ENCODE assay signal across 24 cellular contexts in the genomic region with DNA sequence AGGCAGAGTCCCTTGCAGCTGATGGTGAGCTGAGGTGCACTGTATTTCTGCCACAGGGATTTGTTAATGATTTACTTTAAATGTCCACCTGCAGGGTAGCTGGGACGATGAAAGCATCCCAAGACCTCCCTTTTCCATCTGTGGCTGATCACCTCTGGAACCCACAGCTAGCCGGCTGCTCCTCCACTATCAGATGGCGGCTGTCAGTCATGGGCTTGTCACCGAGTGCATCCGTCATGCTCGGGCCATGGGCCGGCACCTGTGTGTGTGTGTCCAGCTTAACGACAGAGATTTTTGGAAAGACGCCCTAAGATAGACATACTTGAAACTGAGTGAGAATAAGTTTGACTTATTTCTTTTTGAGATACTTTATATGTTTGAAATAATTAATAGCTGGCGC.
"Had no signal": no experiment of that assay in that cellular context is flagged by ENCODE, and none has a peak within 500 bp of the region (broad histone marks: within the 10 kb centered on the region; RNA-seq: fewer than 3 reads in every experiment).

No MANE protein-coding gene starts in this region.

- H3K27ac ChIP-seq: heart right ventricle, hepatocyte, lower lobe of right lung, neutrophil, parathyroid adenoma, right atrium auricular region, right lobe of liver, stomach, testis, thyroid gland, transverse colon, upper lobe of right lung had no signal

- H3K36me3 ChIP-seq: lower lobe of right lung, right atrium auricular region, right lobe of liver, thyroid gland, transverse colon, upper lobe of right lung had no signal

- H3K9ac ChIP-seq: parathyroid adenoma had no signal

- H3K27me3 Mint-ChIP-seq: naive thymus-derived CD8-positive, alpha-beta T cell; stimulated activated naive B cell treated with anti-CD40 and anti-IgM and Interleukin-4, amounts not matched to agents 10 μg/mL and 1 μg/mL and 100 μg/mL, for 72 hours had no signal

- DNase-seq: heart right ventricle; islet precursor cell; lower lobe of right lung; mammary epithelial cell; mesenchymal stem cell; naive thymus-derived CD8-positive, alpha-beta T cell; occipital lobe; right lobe of liver; stimulated activated CD4-positive, alpha-beta T cell treated with anti-CD3 and anti-CD28 coated beads, Interleukin-2, amount 100 ng/mL, for 24 hours; stimulated activated CD4-positive, alpha-beta T cell treated with anti-CD3 and anti-CD28 coated beads, Interleukin-4, amount 100 ng/mL, for 1 hour; stimulated activated naive B cell treated with anti-CD40 and anti-IgM and Interleukin-4, amounts not matched to agents 10 μg/mL and 1 μg/mL and 100 μg/mL, for 72 hours; stimulated activated naive CD8-positive, alpha-beta T cell treated with anti-CD3 and anti-CD28 coated beads, Interleukin-15, Interleukin-2, amounts not matched to agents 100 U/mL and 50 U/mL, for 24 hours; stomach; testis; thyroid gland; transverse colon; upper lobe of right lung had no signal

- H3K9me3 Mint-ChIP-seq: naive thymus-derived CD8-positive, alpha-beta T cell; nephron; neural crest cell; stimulated activated naive B cell treated with anti-CD40 and anti-IgM and Interleukin-4, amounts not matched to agents 10 μg/mL and 1 μg/mL and 100 μg/mL, for 72 hours had no signal

- H2AFZ ChIP-seq: hepatocyte, parathyroid adenoma had no signal

- ATAC-seq: heart right ventricle; lower lobe of right lung; naive thymus-derived CD8-positive, alpha-beta T cell; stimulated activated naive B cell treated with anti-CD40 and anti-IgM and Interleukin-4, amounts not matched to agents 10 μg/mL and 1 μg/mL and 100 μg/mL, for 72 hours; stimulated activated naive CD8-positive, alpha-beta T cell treated with anti-CD3 and anti-CD28 coated beads, Interleukin-15, Interleukin-2, amounts not matched to agents 100 U/mL and 50 U/mL, for 24 hours; upper lobe of right lung had no signal

- H3K4me2 ChIP-seq: hepatocyte, smooth muscle cell had no signal

- H3K4me1 ChIP-seq: lower lobe of right lung, parathyroid adenoma, right atrium auricular region, right lobe of liver, stomach, testis, transverse colon, upper lobe of right lung had no signal

- H3K27me3 ChIP-seq: heart right ventricle, hepatocyte, neutrophil, right atrium auricular region, right lobe of liver, stomach, testis, thyroid gland, transverse colon, upper lobe of right lung had no signal

- H3K4me3 ChIP-seq: heart right ventricle, hepatocyte, lower lobe of right lung, right atrium auricular region, right lobe of liver, smooth muscle cell, stomach, testis, thyroid gland, transverse colon, upper lobe of right lung had no signal

- H3K27ac Mint-ChIP-seq: nephron; stimulated activated naive B cell treated with anti-CD40 and anti-IgM and Interleukin-4, amounts not matched to agents 10 μg/mL and 1 μg/mL and 100 μg/mL, for 72 hours had no signal

- H3K4me3 Mint-ChIP-seq: naive thymus-derived CD8-positive, alpha-beta T cell; nephron; neural crest cell; stimulated activated naive B cell treated with anti-CD40 and anti-IgM and Interleukin-4, amounts not matched to agents 10 μg/mL and 1 μg/mL and 100 μg/mL, for 72 hours had no signal

- H3K9me3 ChIP-seq: heart right ventricle, lower lobe of right lung, neutrophil, right atrium auricular region, right lobe of liver, stomach, testis, thyroid gland, transverse colon, upper lobe of right lung had no signal

- H3K4me1 Mint-ChIP-seq: neural crest cell had no signal
